ENCODE assay signal across 11 cellular contexts in genomic region chr17:81039854-81040758, GRCh38. TPM values are rescaled to one million over a fixed set of nuclear protein-coding genes. Genes with fewer than 3 reads are reported as not detected.
A peak's percentile ranks its signal among the peaks of the same experiment; 100 is the strongest.
DNase-seq lines count a peak whose midpoint lies in the region; ATAC-seq and TF ChIP-seq lines count a peak whose summit lies in the region.
"Had no signal": no experiment of that assay in that cellular context is flagged by ENCODE, and none has a peak within 500 bp of the region (broad histone marks: within the 10 kb centered on the region; RNA-seq: fewer than 3 reads in every experiment).

No MANE protein-coding gene starts in this region.

- TF ChIP-seq POLR2A in suprapubic skin (IDR thresholded peaks at IDR 0.05): no peak

- H3K27ac ChIP-seq in foreskin keratinocyte: peak overlapping the region; percentile 43
- peak overlapping the region; percentile 21 for H3K27ac ChIP-seq in suprapubic skin

- H3K27me3 ChIP-seq in foreskin keratinocyte (no peaks in the 10 kb centered on the region), suprapubic skin (no peaks in the 10 kb centered on the region)

- TF ChIP-seq EP300 in suprapubic skin (IDR thresholded peaks at IDR 0.05): no peak

- H3K4me3 ChIP-seq in suprapubic skin: peak overlapping the region; percentile 21

- POLR2A ChIA-PET in activated CD4-positive, alpha-beta T cell treated with anti-CD3 and anti-CD28 coated beads for 36 hours (lab: Charles Lee): no interaction called here

- no peaks in the 10 kb centered on the region for H3K36me3 Mint-ChIP-seq in activated CD4-positive, alpha-beta T cell treated with anti-CD3 and anti-CD28 coated beads for 36 hours (ENCODE audit: low read depth)
- H3K36me3 Mint-ChIP-seq: memory B cell had no signal

- H3K4me1 Mint-ChIP-seq in activated CD4-positive, alpha-beta T cell treated with anti-CD3 and anti-CD28 coated beads for 36 hours: peaks cover 10% of the 10 kb centered on the region

- no peak for TF ChIP-seq CTCF in foreskin keratinocyte (conservative IDR thresholded peaks at IDR 0.05)
- TF ChIP-seq CTCF in suprapubic skin (IDR thresholded peaks at IDR 0.05): no peak

- no peak overlapping the region for H3K4me3 Mint-ChIP-seq in activated CD4-positive, alpha-beta T cell treated with anti-CD3 and anti-CD28 coated beads for 36 hours
- H3K4me3 Mint-ChIP-seq: memory B cell had no signal

- intact Hi-C loops in activated CD4-positive, alpha-beta T cell treated with anti-CD3 and anti-CD28 coated beads for 36 hours (cut with DNase I, micrococcal nuclease): loop anchor here in 1 of 2 experiments (10.0 kb wide), 1 partner anchor 935 kb away; the partner anchor contains the start of gene ASPSCR1

- peak; percentile 70 for ATAC-seq in SK-N-SH treated with all-trans-retinoic acid at 6 μM for 48 hours
- ATAC-seq in foreskin keratinocyte: peak; percentile 36
- no peak for ATAC-seq in activated CD4-positive, alpha-beta T cell treated with anti-CD3 and anti-CD28 coated beads for 36 hours
- no peak for ATAC-seq in HG03520 (IDR thresholded peaks at IDR 0.05; ENCODE audit: unreplicated experiment)
- no peak for ATAC-seq in GM21825 (IDR thresholded peaks at IDR 0.05; ENCODE audit: unreplicated experiment)

- no peak overlapping the region for H3K27ac Mint-ChIP-seq in activated CD4-positive, alpha-beta T cell treated with anti-CD3 and anti-CD28 coated beads for 36 hours
- H3K27ac Mint-ChIP-seq: memory B cell had no signal

- H3K9me3 Mint-ChIP-seq in activated CD4-positive, alpha-beta T cell treated with anti-CD3 and anti-CD28 coated beads for 36 hours (ENCODE audit: low read depth): no peaks in the 10 kb centered on the region
- H3K9me3 Mint-ChIP-seq: memory B cell had no signal

- no peaks in the 10 kb centered on the region for H3K36me3 ChIP-seq in suprapubic skin

- H3K4me1 ChIP-seq in foreskin keratinocyte (peaks cover 41% of the 10 kb centered on the region), suprapubic skin (peaks cover 93% of the 10 kb centered on the region)

- H3K9me3 ChIP-seq in suprapubic skin: no peaks in the 10 kb centered on the region

- peaks cover 9% of the 10 kb centered on the region for H3K27me3 Mint-ChIP-seq in activated CD4-positive, alpha-beta T cell treated with anti-CD3 and anti-CD28 coated beads for 36 hours

- 43% methylated on average over 6 of the region's 28 CpGs for WGBS in suprapubic skin

- CTCF ChIA-PET in activated CD4-positive, alpha-beta T cell treated with anti-CD3 and anti-CD28 coated beads for 36 hours (lab: Charles Lee): interaction anchor here (1.2 kb wide), 1 partner anchor 16 kb away, joined by 9 read pairs; no protein-coding TSS in a partner anchor

- peak; percentile 30 to 56 for DNase-seq in NCI-H2081 (lab: John Stamatoyannopoulos, UW)
- no peak for DNase-seq in NCI-H2081 treated with DMSO at 0.1 percent for 48 hours (lab: John Stamatoyannopoulos, UW)
- DNase-seq in foreskin keratinocyte: peak in 1 of 2 donors; percentile 78
- DNase-seq in suprapubic skin (ENCODE audit: low spot score in 2 of 2): no peak
- no peak for DNase-seq in activated CD4-positive, alpha-beta T cell treated with anti-CD3 and anti-CD28 coated beads for 36 hours
- DNase-seq: effector CD4-positive, alpha-beta T cell; NCI-H510A had no signal

TF ChIP-seq in SK-N-SH treated with all-trans-retinoic acid at 6 μM for 48 hours, 23 proteins besides CTCF, POLR2A, EP300 and RAD21:
- TF ChIP-seq ISL1 (CRISPR knock-in tag; IDR thresholded peaks at IDR 0.05) (no peak), SNAI2 (CRISPR knock-in tag; IDR thresholded peaks at IDR 0.05) (no peak), ZNF565 (CRISPR knock-in tag; conservative IDR thresholded peaks at IDR 0.05; ENCODE audit: low read depth) (no peak), ZFP30 (CRISPR knock-in tag; IDR thresholded peaks at IDR 0.05) (no peak), CSRNP3 (CRISPR knock-in tag; IDR thresholded peaks at IDR 0.05) (no peak), ZNF70 (CRISPR knock-in tag; IDR thresholded peaks at IDR 0.05) (no peak), CSDC2 (CRISPR knock-in tag; IDR thresholded peaks at IDR 0.05) (no peak), TOX (CRISPR knock-in tag; IDR thresholded peaks at IDR 0.05; ENCODE audit: borderline replicate concordance) (no peak), OSR1 (CRISPR knock-in tag; IDR thresholded peaks at IDR 0.05) (no peak), TCF4 (CRISPR knock-in tag; IDR thresholded peaks at IDR 0.05; ENCODE audit: borderline replicate concordance) (no peak), ESRRG (CRISPR knock-in tag; IDR thresholded peaks at IDR 0.05) (no peak), ARNTL (CRISPR knock-in tag; IDR thresholded peaks at IDR 0.05; ENCODE audit: borderline replicate concordance, low read depth) (no peak), RARB (CRISPR knock-in tag; IDR thresholded peaks at IDR 0.05) (no peak), GLIS3 (CRISPR knock-in tag; IDR thresholded peaks at IDR 0.05) (no peak), PPARA (CRISPR knock-in tag; IDR thresholded peaks at IDR 0.05; ENCODE audit: borderline replicate concordance) (no peak), CREB5 (CRISPR knock-in tag; IDR thresholded peaks at IDR 0.05; ENCODE audit: low read depth) (no peak), POU6F1 (CRISPR knock-in tag; IDR thresholded peaks at IDR 0.05; ENCODE audit: borderline replicate concordance, low read depth) (no peak)

RNA-seq across cellular contexts. Expression of gene BAIAP2, which starts 5.2 kb away (rescaled TPM):
- total RNA-seq in foreskin keratinocyte: 104 and 106 TPM in 2 replicates
- 117 and 118 TPM in 2 replicates for polyA plus RNA-seq in foreskin keratinocyte
- total RNA-seq in suprapubic skin: 100 to 1,000 TPM; 214 to 283 (median 260) TPM
- total RNA-seq in activated CD4-positive, alpha-beta T cell treated with anti-CD3 and anti-CD28 coated beads for 36 hours: 1 to 10 TPM; 4.6 to 5.0 TPM

RNA-seq across cellular contexts. Expression of gene CHMP6, which starts 48.5 kb away (rescaled TPM):
- total RNA-seq in foreskin keratinocyte (26.1 and 27.1 TPM in 2 replicates), suprapubic skin (10 to 100 TPM; 17.5 to 35.6 (median 23.1) TPM)
- polyA plus RNA-seq in foreskin keratinocyte: 41.1 and 43.9 TPM in 2 replicates
- total RNA-seq in activated CD4-positive, alpha-beta T cell treated with anti-CD3 and anti-CD28 coated beads for 36 hours: 10 to 100 TPM; 15.9 to 19.4 TPM

Comparison
In these comparisons a context has a peak if more than half of its experiments do, and no peak if none do; other contexts are left out.
1. DNase-seq: peak in NCI-H2081 (2 of 2); none in NCI-H2081 treated with DMSO at 0.1 percent for 48 hours (single experiment), suprapubic skin (0 of 2) and activated CD4-positive, alpha-beta T cell treated with anti-CD3 and anti-CD28 coated beads for 36 hours (single experiment).
2. ATAC-seq: peak in SK-N-SH treated with all-trans-retinoic acid at 6 μM for 48 hours (single experiment) and foreskin keratinocyte (single experiment); none in activated CD4-positive, alpha-beta T cell treated with anti-CD3 and anti-CD28 coated beads for 36 hours (single experiment), HG03520 (single experiment) and GM21825 (single experiment).
3. RNA of gene BAIAP2, which starts 5.2 kb away (total RNA-seq): 214 to 283 TPM in suprapubic skin and 104 to 106 TPM in foreskin keratinocyte; 4.6 to 5.0 TPM in activated CD4-positive, alpha-beta T cell treated with anti-CD3 and anti-CD28 coated beads for 36 hours; every median in the first group is over 10 times any median in the second.